ENCODE assay signal across 11 cellular contexts in genomic region chr17:77349976-77350830, GRCh38.
DNase-seq lines count a peak whose midpoint lies in the region; ATAC-seq lines count a peak whose summit lies in the region.
"Had no signal": no experiment of that assay in that cellular context is flagged by ENCODE, and none has a peak within 500 bp of the region (broad histone marks: within the 10 kb centered on the region; RNA-seq: fewer than 3 reads in every experiment).

No MANE protein-coding gene starts in this region.

- H3K36me3 ChIP-seq in BLaER1: no peaks in the 10 kb centered on the region
- H3K36me3 ChIP-seq in KOPT-K1 (ENCODE audit: insufficient read depth, low read length): no peaks in the 10 kb centered on the region
- H3K36me3 ChIP-seq in muscle layer of colon (ENCODE audit: insufficient read depth, low read length): no peaks in the 10 kb centered on the region

- DNase-seq in fibroblast of peridontal ligament (ENCODE audit: extremely low read depth) (peak; percentile 71), NCI-H2171 treated with DMSO at 0.1 percent for 48 hours (lab: John Stamatoyannopoulos, UW) (no peak), MV-4-11 (lab: John Stamatoyannopoulos, UW) (no peak)
- no peak for DNase-seq in activated CD4-positive, alpha-beta T cell treated with anti-CD3 and anti-CD28 coated beads for 4 hours
- DNase-seq: effector CD4-positive, alpha-beta T cell; NCI-H2081 had no signal

- 0 out of 2 replicates have a peak overlapping the region, but pooled peaks have one; percentile 7 for H3K4me2 ChIP-seq in BLaER1

- H4K20me1 ChIP-seq in BLaER1: no peaks in the 10 kb centered on the region

- H3K9ac ChIP-seq in BLaER1: no peak overlapping the region
- H3K9ac ChIP-seq in muscle layer of colon (ENCODE audit: low read length): peak overlapping the region; percentile 37

- H3K9me3 ChIP-seq in BLaER1 (no peaks in the 10 kb centered on the region), KOPT-K1 (ENCODE audit: insufficient read depth, low read length, poor library complexity, severe bottlenecking) (no peaks in the 10 kb centered on the region), muscle layer of colon (ENCODE audit: low read length) (no peaks in the 10 kb centered on the region)

- no peaks in the 10 kb centered on the region for H3K27me3 ChIP-seq in BLaER1
- no peaks in the 10 kb centered on the region for H3K27me3 ChIP-seq in muscle layer of colon (ENCODE audit: control insufficient read depth in 1 of 2, insufficient read depth in 2 of 2, low read length in 2 of 2)

- ATAC-seq in GM19328 (IDR thresholded peaks at IDR 0.05; ENCODE audit: unreplicated experiment): no peak
- ATAC-seq: HCT116 had no signal

- H3K27ac ChIP-seq in BLaER1 (no peak overlapping the region), KOPT-K1 (ENCODE audit: low read depth, low read length, poor library complexity, severe bottlenecking) (peak overlapping the region; percentile 42), muscle layer of colon (ENCODE audit: low read depth, low read length) (peak overlapping the region; percentile 59)

- H3K4me1 ChIP-seq in BLaER1 (peaks cover 34% of the 10 kb centered on the region), muscle layer of colon (ENCODE audit: insufficient read depth, low read length) (peaks cover 38% of the 10 kb centered on the region)

- H3K4me3 ChIP-seq in BLaER1 (no peak overlapping the region), muscle layer of colon (ENCODE audit: low read depth in 1 of 2, low read length in 2 of 2) (no peak overlapping the region)
